In the genomic region with DNA sequence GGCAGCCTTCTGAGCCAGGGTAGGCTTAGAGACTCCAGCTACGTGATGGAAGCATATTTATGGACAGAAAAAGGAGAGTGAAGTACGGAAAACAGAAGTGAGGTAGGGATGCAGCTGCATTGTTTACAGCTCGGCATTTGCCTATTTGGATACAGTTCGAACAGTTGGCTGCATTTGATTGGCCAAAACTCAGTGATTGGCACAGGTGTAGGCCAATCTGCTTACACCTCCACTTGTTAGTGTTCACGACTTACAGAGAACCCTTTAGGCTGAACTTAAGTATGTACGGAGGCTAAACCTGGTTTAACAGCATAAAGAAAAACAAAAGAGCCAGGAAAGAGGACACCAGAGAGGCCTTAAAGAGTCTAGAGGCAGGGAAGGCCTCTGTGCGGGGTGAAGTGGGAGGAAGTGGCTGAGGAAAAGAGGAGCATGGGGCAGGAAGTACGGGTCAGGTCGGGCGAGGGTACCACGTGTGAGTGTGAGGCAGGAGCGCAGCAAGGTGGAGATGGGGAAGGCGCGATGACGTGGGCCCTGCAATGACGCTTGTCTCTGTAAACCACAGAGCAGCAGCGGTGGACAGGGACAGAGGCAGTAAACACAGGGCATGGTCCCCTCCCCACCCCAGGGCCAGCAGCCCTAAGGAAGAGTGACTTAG, we compare ENCODE assay signal across 1 cellular context.
TF ChIP-seq lines count a peak whose summit lies in the region.

No MANE protein-coding gene starts in this region.

TF ChIP-seq in SK-N-SH treated with all-trans-retinoic acid at 6 μM for 48 hours, 23 proteins besides CTCF, POLR2A, EP300 and RAD21 (continued from another document):
- TF ChIP-seq, protein P1, sequence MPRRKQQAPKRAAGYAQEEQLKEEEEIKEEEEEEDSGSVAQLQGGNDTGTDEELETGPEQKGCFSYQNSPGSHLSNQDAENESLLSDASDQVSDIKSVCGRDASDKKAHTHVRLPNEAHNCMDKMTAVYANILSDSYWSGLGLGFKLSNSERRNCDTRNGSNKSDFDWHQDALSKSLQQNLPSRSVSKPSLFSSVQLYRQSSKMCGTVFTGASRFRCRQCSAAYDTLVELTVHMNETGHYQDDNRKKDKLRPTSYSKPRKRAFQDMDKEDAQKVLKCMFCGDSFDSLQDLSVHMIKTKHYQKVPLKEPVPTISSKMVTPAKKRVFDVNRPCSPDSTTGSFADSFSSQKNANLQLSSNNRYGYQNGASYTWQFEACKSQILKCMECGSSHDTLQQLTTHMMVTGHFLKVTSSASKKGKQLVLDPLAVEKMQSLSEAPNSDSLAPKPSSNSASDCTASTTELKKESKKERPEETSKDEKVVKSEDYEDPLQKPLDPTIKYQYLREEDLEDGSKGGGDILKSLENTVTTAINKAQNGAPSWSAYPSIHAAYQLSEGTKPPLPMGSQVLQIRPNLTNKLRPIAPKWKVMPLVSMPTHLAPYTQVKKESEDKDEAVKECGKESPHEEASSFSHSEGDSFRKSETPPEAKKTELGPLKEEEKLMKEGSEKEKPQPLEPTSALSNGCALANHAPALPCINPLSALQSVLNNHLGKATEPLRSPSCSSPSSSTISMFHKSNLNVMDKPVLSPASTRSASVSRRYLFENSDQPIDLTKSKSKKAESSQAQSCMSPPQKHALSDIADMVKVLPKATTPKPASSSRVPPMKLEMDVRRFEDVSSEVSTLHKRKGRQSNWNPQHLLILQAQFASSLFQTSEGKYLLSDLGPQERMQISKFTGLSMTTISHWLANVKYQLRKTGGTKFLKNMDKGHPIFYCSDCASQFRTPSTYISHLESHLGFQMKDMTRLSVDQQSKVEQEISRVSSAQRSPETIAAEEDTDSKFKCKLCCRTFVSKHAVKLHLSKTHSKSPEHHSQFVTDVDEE (CRISPR knock-in tag; IDR thresholded peaks at IDR 0.05): no peak
- TF ChIP-seq SNAI2 (CRISPR knock-in tag; IDR thresholded peaks at IDR 0.05) (no peak), ZFP3 (CRISPR knock-in tag; IDR thresholded peaks at IDR 0.05) (no peak), ARNTL (CRISPR knock-in tag; IDR thresholded peaks at IDR 0.05; ENCODE audit: borderline replicate concordance, low read depth) (no peak)
